ENCODE assay signal across 24 cellular contexts in the genomic region with DNA sequence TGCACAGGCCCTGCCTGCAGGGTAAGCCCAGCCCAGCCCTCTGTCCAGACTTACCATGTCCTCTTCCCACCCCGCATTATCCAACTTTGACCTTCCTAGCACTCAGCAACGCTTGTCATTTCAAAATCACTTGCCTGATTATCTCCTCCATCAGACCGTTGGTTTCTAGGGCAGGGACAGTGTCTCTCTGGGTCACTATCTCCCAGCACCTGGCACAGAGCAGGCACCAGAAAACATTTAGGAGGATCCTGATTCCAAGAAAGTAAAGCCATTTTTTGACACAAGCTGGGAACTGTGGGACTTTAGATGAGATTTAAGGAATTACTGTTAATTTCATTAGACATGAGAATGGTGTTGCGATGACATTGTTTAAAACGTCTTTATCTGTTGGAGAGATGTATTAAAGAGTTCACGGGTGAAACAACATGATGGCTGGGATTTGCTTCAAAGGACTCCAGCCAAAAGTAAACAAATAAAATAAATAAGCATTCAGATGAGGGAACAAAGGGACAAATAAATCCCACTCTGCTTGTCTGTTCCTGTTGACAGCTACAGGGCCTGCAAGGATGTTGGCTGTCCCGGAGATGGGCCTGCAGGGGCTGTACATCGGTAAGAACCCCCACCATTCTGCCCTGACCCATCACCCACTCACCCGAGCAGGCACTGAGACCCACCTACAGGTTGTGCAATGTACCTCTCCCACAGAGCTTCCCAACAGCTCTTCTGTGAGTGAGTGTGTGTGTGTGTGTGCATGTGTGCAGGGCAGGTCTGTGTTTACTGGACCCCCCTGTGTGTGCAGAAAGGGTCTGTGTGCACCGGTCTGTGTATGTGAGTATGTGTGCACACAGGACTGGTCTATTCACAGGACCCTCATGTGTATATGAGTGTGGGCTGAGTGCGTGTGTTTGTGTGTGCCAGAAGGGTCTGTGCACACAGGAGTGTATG. TPM values are rescaled to one million over a fixed set of nuclear protein-coding genes. Genes with fewer than 3 reads are reported as not detected.
DNase-seq lines count a peak whose midpoint lies in the region; ATAC-seq and TF ChIP-seq lines count a peak whose summit lies in the region.
"Had no signal": no experiment of that assay in that cellular context is flagged by ENCODE, and none has a peak within 500 bp of the region (broad histone marks: within the 10 kb centered on the region; RNA-seq: fewer than 3 reads in every experiment).

No MANE protein-coding gene starts in this region.

- TF ChIP-seq CTCF in IMR-90 (conservative IDR thresholded peaks at IDR 0.05; ENCODE audit: low read depth, low read length) (no peak), endothelial cell (IDR thresholded peaks at IDR 0.05; ENCODE audit: unreplicated experiment) (no peak), osteoblast (IDR thresholded peaks at IDR 0.05; ENCODE audit: extremely low read depth, low read depth, low read length) (no peak), sigmoid colon (IDR thresholded peaks at IDR 0.05) (no peak), upper lobe of left lung (IDR thresholded peaks at IDR 0.05) (no peak)

- H3K18ac ChIP-seq in IMR-90 (ENCODE audit: low read depth, low read length): no peak overlapping the region

- dilution Hi-C loops in IMR-90 (cut with HindIII; ENCODE audit: low sequenced_read_pairs, unreplicated experiment): no loop called here

- no peak overlapping the region for H2BK15ac ChIP-seq in IMR-90 (ENCODE audit: low read depth, low read length)

- 0 out of 2 replicates have a peak, but pooled peaks cover 2% of the 10 kb centered on the region for H3K9me1 ChIP-seq in IMR-90 (ENCODE audit: insufficient read depth, low read length)

- H3K4me2 ChIP-seq in IMR-90 (ENCODE audit: low read depth, low read length): no peak overlapping the region
- no peak overlapping the region for H3K4me2 ChIP-seq in osteoblast (ENCODE audit: insufficient read depth, low read length)

- H3K56ac ChIP-seq in IMR-90 (ENCODE audit: extremely low read depth, insufficient read depth, low read length): no peak overlapping the region

- H3K36me3 ChIP-seq in IMR-90 (ENCODE audit: control insufficient read depth, insufficient read depth, low read length) (no peaks in the 10 kb centered on the region), osteoblast (ENCODE audit: insufficient read depth, low read length) (no peaks in the 10 kb centered on the region), sigmoid colon (no peaks in the 10 kb centered on the region), upper lobe of left lung (peaks cover 0 to 17% (median 0%) of the 10 kb centered on the region in 4 donors)
- H3K36me3 ChIP-seq: BE2C, esophagus squamous epithelium had no signal

- peaks cover 7% of the 10 kb centered on the region for H3K36me3 Mint-ChIP-seq in endothelial cell (ENCODE audit: low read depth, unreplicated experiment)

- CTCF ChIA-PET in IMR-90 (lab: Yijun Ruan, JAX): no interaction called here

- POLR2A ChIA-PET in IMR-90 (lab: Charles Lee; ENCODE audit: unreplicated experiment): no interaction called here

- H3K27me3 Mint-ChIP-seq in endothelial cell (ENCODE audit: unreplicated experiment): no peaks in the 10 kb centered on the region

- no peak; the same call in 1 of the 2 replicates for ATAC-seq in IMR-90 (ENCODE audit: low read depth)
- ATAC-seq in upper lobe of left lung (ENCODE audit: low FRiP score in 2 of 2): no peak
- ATAC-seq: activated CD8-positive, alpha-beta T cell treated with anti-CD3 and anti-CD28 coated beads for 36 hours; left colon; mucosa of descending colon had no signal

- H3K27me3 ChIP-seq in IMR-90 (ENCODE audit: control insufficient read depth, insufficient read depth, low read length) (peaks cover 28% of the 10 kb centered on the region), osteoblast (ENCODE audit: insufficient read depth, low read length) (peaks cover 19% of the 10 kb centered on the region), sigmoid colon (peaks cover under 1 to 5% (median 1%) of the 10 kb centered on the region in 3 donors), upper lobe of left lung (no peaks in the 10 kb centered on the region)
- H3K27me3 ChIP-seq: BE2C had no signal

- H2AK5ac ChIP-seq in IMR-90 (ENCODE audit: low read depth, low read length): no peak overlapping the region

- WGBS in IMR-90 (ENCODE audit: extremely low coverage in 2 of 2, insufficient read length in 1 of 2), 2 experiments: 43% methylated on average over 5 of the region's 11 CpGs; no CpG with 5 or more reads in 1 of the 2 experiments
- WGBS in sigmoid colon, 2 donors: 66 to 72% methylated on average over 11 of the region's 11 CpGs
- 47 to 55% methylated on average over 9 to 11 of the region's 11 CpGs for WGBS in upper lobe of left lung, 2 donors

- DNase-seq in NCI-H1417 (lab: John Stamatoyannopoulos, UW) (peak in 2 of 3 experiments; percentile 13 to 50), NCI-H1417 treated with DMSO at 0.1 percent for 48 hours (lab: John Stamatoyannopoulos, UW) (no peak), IMR-90 (no peak), endothelial cell (ENCODE audit: low spot score) (no peak), osteoblast (ENCODE audit: insufficient read length, low spot score, missing footprints) (peak; percentile 65), retina (no peak), sigmoid colon (no peak), upper lobe of left lung (no peak)
- DNase-seq: activated CD8-positive, alpha-beta T cell treated with anti-CD3 and anti-CD28 coated beads for 36 hours; activated naive CD4-positive, alpha-beta T cell treated with Interleukin-2 at 50 U/mL for 16 hours; activated T-cell treated with anti-CD3 and anti-CD28 coated beads, Interleukin-2, amount 50 U/mL, for 1 hour; anterior cingulate cortex; BE2C; Caco-2; effector CD8-positive, alpha-beta T cell; esophagus squamous epithelium; HFFc6; left colon; NCI-H1436 treated with DMSO at 0.1 percent for 48 hours; NCI-H2171 treated with DMSO at 0.1 percent for 48 hours; stimulated activated CD4-positive, alpha-beta T cell treated with anti-CD3 and anti-CD28 coated beads, Interleukin-12 subunit alpha, Interleukin-12 subunit beta, amount 100 ng/mL, for 4 hours; T-helper 2 cell had no signal

- H3K4me1 Mint-ChIP-seq in endothelial cell (ENCODE audit: unreplicated experiment): peaks cover 32% of the 10 kb centered on the region

- H3K4me1 ChIP-seq in IMR-90 (ENCODE audit: control insufficient read depth, insufficient read depth, low read length): no peaks in the 10 kb centered on the region
- H3K4me1 ChIP-seq in osteoblast (ENCODE audit: insufficient read depth, low read length): no peaks in the 10 kb centered on the region
- no peaks in the 10 kb centered on the region for H3K4me1 ChIP-seq in sigmoid colon
- H3K4me1 ChIP-seq in upper lobe of left lung: peaks cover 56 to 64% (median 63%) of the 10 kb centered on the region in 4 donors

- no peak overlapping the region for H2AK9ac ChIP-seq in IMR-90 (replicated peaks; ENCODE audit: low read depth, low read length, poor library complexity)

- H4K20me1 ChIP-seq in IMR-90 (ENCODE audit: insufficient read depth, low read length): no peaks in the 10 kb centered on the region
- no peaks in the 10 kb centered on the region for H4K20me1 ChIP-seq in osteoblast (ENCODE audit: insufficient read depth, low read length)

- H3K4ac ChIP-seq in IMR-90 (ENCODE audit: low read depth, low read length): no peak overlapping the region

- H3K4me3 Mint-ChIP-seq in endothelial cell (ENCODE audit: unreplicated experiment): peak overlapping the region; percentile 77
- H3K4me3 Mint-ChIP-seq: activated CD8-positive, alpha-beta T cell treated with anti-CD3 and anti-CD28 coated beads for 36 hours; HFFc6 had no signal

- H3K9me3 ChIP-seq in IMR-90 (ENCODE audit: control insufficient read depth, insufficient read depth, low read length) (no peaks in the 10 kb centered on the region), osteoblast (ENCODE audit: low read depth, low read length) (no peaks in the 10 kb centered on the region), sigmoid colon (no peaks in the 10 kb centered on the region), upper lobe of left lung (no peaks in the 10 kb centered on the region)
- H3K9me3 ChIP-seq: BE2C, Caco-2, esophagus squamous epithelium, mucosa of descending colon had no signal

- in situ Hi-C loops in IMR-90 (cut with MboI; ENCODE audit: low sequenced_read_pairs): no loop called here

- H3K23ac ChIP-seq in IMR-90 (ENCODE audit: low read depth, low read length): no peak overlapping the region

- no peak for TF ChIP-seq RAD21 in IMR-90 (IDR thresholded peaks at IDR 0.05; ENCODE audit: low read length)

- H3K9me3 Mint-ChIP-seq in endothelial cell (ENCODE audit: unreplicated experiment): no peaks in the 10 kb centered on the region
- H3K9me3 Mint-ChIP-seq: activated CD8-positive, alpha-beta T cell treated with anti-CD3 and anti-CD28 coated beads for 36 hours; HFFc6 had no signal

- TF ChIP-seq POLR2A in IMR-90 (IDR thresholded peaks at IDR 0.05; ENCODE audit: low read depth, low read length) (no peak), sigmoid colon (IDR thresholded peaks at IDR 0.05) (no peak), upper lobe of left lung (IDR thresholded peaks at IDR 0.05) (no peak)

- H3K79me1 ChIP-seq in IMR-90 (ENCODE audit: low read depth in 1 of 2, low read length in 2 of 2): no peaks in the 10 kb centered on the region

- H3K79me2 ChIP-seq in osteoblast (ENCODE audit: insufficient read depth, low read length): no peaks in the 10 kb centered on the region

- no peak overlapping the region for H2BK20ac ChIP-seq in IMR-90 (ENCODE audit: low read depth, low read length)

- TF ChIP-seq EP300 in sigmoid colon (IDR thresholded peaks at IDR 0.05): no peak
- no peak for TF ChIP-seq EP300 in upper lobe of left lung (IDR thresholded peaks at IDR 0.05)

- intact Hi-C loops in IMR-90 (cut with micrococcal nuclease) (no loop called here), sigmoid colon (cut with DNase I) (no loop called here)

- no peak overlapping the region for H2BK120ac ChIP-seq in IMR-90 (ENCODE audit: low read depth, low read length)

- no peak overlapping the region for H4K91ac ChIP-seq in IMR-90 (ENCODE audit: insufficient read depth, low read depth, low read length)

- H3K9ac ChIP-seq in IMR-90 (ENCODE audit: low read depth, low read length): no peak overlapping the region

- no peak overlapping the region for H2BK5ac ChIP-seq in IMR-90 (ENCODE audit: low read depth, low read length, poor library complexity, severe bottlenecking)

- no peak overlapping the region for H4K8ac ChIP-seq in IMR-90 (ENCODE audit: low read depth in 2 of 2, low read length in 2 of 2)

- H2AFZ ChIP-seq in IMR-90 (replicated peaks; ENCODE audit: low read length, poor library complexity): no peak overlapping the region
- no peak overlapping the region for H2AFZ ChIP-seq in osteoblast (ENCODE audit: low read length)

- H3K14ac ChIP-seq in IMR-90 (replicated peaks; ENCODE audit: low read depth, low read length): no peak overlapping the region

- no peak overlapping the region for H3K27ac Mint-ChIP-seq in endothelial cell (ENCODE audit: unreplicated experiment)
- H3K27ac Mint-ChIP-seq: activated CD8-positive, alpha-beta T cell treated with anti-CD3 and anti-CD28 coated beads for 36 hours; HFFc6 had no signal

- no TSS peak for BruUV-seq in IMR-90 (replicated peaks; lab: Mats Ljungman, UMichigan)

- H3K4me3 ChIP-seq in IMR-90 (ENCODE audit: insufficient read depth, low read depth, low read length) (no peak overlapping the region), osteoblast (ENCODE audit: insufficient read depth, low read length) (no peak overlapping the region), sigmoid colon (no peak overlapping the region), upper lobe of left lung (peak overlapping the region in 2 of 4 donors; percentile 18 to 29)
- H3K4me3 ChIP-seq: esophagus squamous epithelium, mucosa of descending colon, SK-N-MC had no signal

- H4K5ac ChIP-seq in IMR-90 (ENCODE audit: low read depth, low read length): no peak overlapping the region

- H3K27ac ChIP-seq in IMR-90 (ENCODE audit: insufficient read depth, low read length) (no peak overlapping the region), osteoblast (ENCODE audit: low read depth, low read length) (no peak overlapping the region), sigmoid colon (no peak overlapping the region), upper lobe of left lung (peak overlapping the region in 2 of 4 donors; percentile 69 to 74)
- H3K27ac ChIP-seq: SK-N-MC had no signal

RNA-seq across cellular contexts. Expression of gene HSPA12B, which starts 5.9 kb away (rescaled TPM):
- total RNA-seq in IMR-90 (2012; rRNA removed) (not detected in 2 replicates), endothelial cell (ENCODE audit: unreplicated experiment) (12.7 TPM), osteoblast (not detected in 2 replicates), sigmoid colon (10 to 100 TPM in 1 of 4 donors, 1 to 10 TPM in 3; 2.2 to 10.5 (median 7.8) TPM), upper lobe of left lung (10 to 100 TPM; 18.4 to 53.7 (median 21.5) TPM)
- polyA plus RNA-seq in IMR-90 (2012; rRNA removed) (not detected in 2 replicates), sigmoid colon (1 to 10 TPM in 2 of 3 donors, under 1 TPM in 1; 0.69 to 7.8 (median 2.9) TPM)
- polyA plus RNA-seq in IMR-90 (2012; cell fraction: cytosol; rRNA removed): 0.03 TPM in 1 of 2 replicates, not detected in the other
- not detected in 2 replicates for polyA plus RNA-seq in IMR-90 (2012; cell fraction: nucleus; rRNA removed; ENCODE audit: low replicate concordance)
- total RNA-seq: activated CD8-positive, alpha-beta T cell treated with anti-CD3 and anti-CD28 coated beads for 36 hours; Caco-2; HFFc6 had no signal

RNA-seq across cellular contexts. Expression of gene SIGLEC1, which starts 26.0 kb away (rescaled TPM):
- total RNA-seq in IMR-90 (2012; rRNA removed): not detected in 2 replicates
- polyA plus RNA-seq in IMR-90 (2012; rRNA removed): not detected in 2 replicates
- not detected in 2 replicates for polyA plus RNA-seq in IMR-90 (2012; cell fraction: cytosol; rRNA removed)
- polyA plus RNA-seq in IMR-90 (2012; cell fraction: nucleus; rRNA removed; ENCODE audit: low replicate concordance): 0.01 TPM in 1 of 2 replicates, not detected in the other
- total RNA-seq in endothelial cell (ENCODE audit: unreplicated experiment): not detected
- under 0.01 TPM in 1 of 2 replicates, not detected in the other for total RNA-seq in osteoblast
- total RNA-seq in sigmoid colon: 10 to 100 TPM in 3 of 4 donors, 1 to 10 TPM in 1; 9.9 to 17.1 (median 10.2) TPM
- polyA plus RNA-seq in sigmoid colon: 1 to 10 TPM; 2.4 to 6.9 (median 5.3) TPM
- 10 to 100 TPM; 14.4 to 69.9 (median 60.7) TPM for total RNA-seq in upper lobe of left lung
- total RNA-seq: activated CD8-positive, alpha-beta T cell treated with anti-CD3 and anti-CD28 coated beads for 36 hours; Caco-2; HFFc6 had no signal

RNA-seq across cellular contexts. Expression of gene ADISSP, which starts 29.2 kb away (rescaled TPM):
- total RNA-seq in IMR-90 (2012; rRNA removed) (31.4 and 31.9 TPM in 2 replicates), endothelial cell (ENCODE audit: unreplicated experiment) (18.0 TPM), osteoblast (15.3 and 18.5 TPM in 2 replicates), sigmoid colon (100 to 1,000 TPM in 1 of 4 donors, 10 to 100 TPM in 3; 53.2 to 116 (median 69.6) TPM), upper lobe of left lung (10 to 100 TPM in 5 of 6 donors, 1 to 10 TPM in 1; 6.7 to 41.9 (median 39.1) TPM)
- polyA plus RNA-seq in IMR-90 (2012; rRNA removed) (58.2 and 65.0 TPM in 2 replicates), sigmoid colon (10 to 100 TPM; 15.7 to 38.1 (median 18.0) TPM)
- 75.4 and 85.6 TPM in 2 replicates for polyA plus RNA-seq in IMR-90 (2012; cell fraction: cytosol; rRNA removed)
- 17.7 and 47.7 TPM in 2 replicates for polyA plus RNA-seq in IMR-90 (2012; cell fraction: nucleus; rRNA removed; ENCODE audit: low replicate concordance)

RNA-seq across cellular contexts. Expression of gene SPEF1, which starts 42.9 kb away (rescaled TPM):
- total RNA-seq in IMR-90 (2012; rRNA removed) (under 0.01 TPM in 1 of 2 replicates, not detected in the other), endothelial cell (ENCODE audit: unreplicated experiment) (0.23 TPM), osteoblast (under 0.01 TPM in 1 of 2 replicates, not detected in the other), sigmoid colon (under 1 TPM in 1 of 4 donors, not detected in 3; 0.81 TPM), upper lobe of left lung (10 to 100 TPM in 1 of 6 donors, 1 to 10 TPM in 4, under 1 TPM in 1; 0.34 to 15.1 (median 5.4) TPM)
- polyA plus RNA-seq in IMR-90 (2012; rRNA removed) (0.15 and 0.26 TPM in 2 replicates), sigmoid colon (under 1 TPM in 1 of 3 donors, not detected in 2; 0.12 TPM)
- polyA plus RNA-seq in IMR-90 (2012; cell fraction: cytosol; rRNA removed): 0.30 and 0.54 TPM in 2 replicates
- 0.58 and 0.99 TPM in 2 replicates for polyA plus RNA-seq in IMR-90 (2012; cell fraction: nucleus; rRNA removed; ENCODE audit: low replicate concordance)
- total RNA-seq: Caco-2 had no signal

RNA-seq across cellular contexts. Expression of gene CENPB, which starts 48.2 kb away (rescaled TPM):
- 59.1 and 72.2 TPM in 2 replicates for total RNA-seq in IMR-90 (2012; rRNA removed)
- polyA plus RNA-seq in IMR-90 (2012; rRNA removed): 45.7 and 49.3 TPM in 2 replicates
- polyA plus RNA-seq in IMR-90 (2012; cell fraction: cytosol; rRNA removed): 37.2 and 44.3 TPM in 2 replicates
- 18.7 and 35.4 TPM in 2 replicates for polyA plus RNA-seq in IMR-90 (2012; cell fraction: nucleus; rRNA removed; ENCODE audit: low replicate concordance)
- total RNA-seq in endothelial cell (ENCODE audit: unreplicated experiment): 57.9 TPM
- total RNA-seq in osteoblast: 95.5 and 101 TPM in 2 replicates
- total RNA-seq in sigmoid colon: 10 to 100 TPM; 73.4 to 99.9 (median 84.3) TPM
- 10 to 100 TPM; 52.7 to 71.4 (median 58.9) TPM for polyA plus RNA-seq in sigmoid colon
- total RNA-seq in upper lobe of left lung: 100 to 1,000 TPM in 2 of 6 donors, 10 to 100 TPM in 4; 56.6 to 125 (median 89.7) TPM

Comparison
In these comparisons a context has a peak if more than half of its experiments do, and no peak if none do; other contexts are left out.
1. DNase-seq: peak in NCI-H1417 (2 of 3) and osteoblast (single experiment); none in NCI-H1417 treated with DMSO at 0.1 percent for 48 hours (single experiment), IMR-90 (single experiment), endothelial cell (single experiment), retina (single experiment), sigmoid colon (single experiment) and upper lobe of left lung (0 of 2).
2. RNA of gene SIGLEC1, which starts 26.0 kb away (total RNA-seq): 14.4 to 69.9 TPM in upper lobe of left lung and 9.9 to 17.1 TPM in sigmoid colon; not detected in endothelial cell (single experiment), not detected in IMR-90 and under 0.01 TPM in osteoblast; every median in the first group is over 10 times any median in the second.